ENCODE assay signal across 8 cellular contexts in the genomic region with DNA sequence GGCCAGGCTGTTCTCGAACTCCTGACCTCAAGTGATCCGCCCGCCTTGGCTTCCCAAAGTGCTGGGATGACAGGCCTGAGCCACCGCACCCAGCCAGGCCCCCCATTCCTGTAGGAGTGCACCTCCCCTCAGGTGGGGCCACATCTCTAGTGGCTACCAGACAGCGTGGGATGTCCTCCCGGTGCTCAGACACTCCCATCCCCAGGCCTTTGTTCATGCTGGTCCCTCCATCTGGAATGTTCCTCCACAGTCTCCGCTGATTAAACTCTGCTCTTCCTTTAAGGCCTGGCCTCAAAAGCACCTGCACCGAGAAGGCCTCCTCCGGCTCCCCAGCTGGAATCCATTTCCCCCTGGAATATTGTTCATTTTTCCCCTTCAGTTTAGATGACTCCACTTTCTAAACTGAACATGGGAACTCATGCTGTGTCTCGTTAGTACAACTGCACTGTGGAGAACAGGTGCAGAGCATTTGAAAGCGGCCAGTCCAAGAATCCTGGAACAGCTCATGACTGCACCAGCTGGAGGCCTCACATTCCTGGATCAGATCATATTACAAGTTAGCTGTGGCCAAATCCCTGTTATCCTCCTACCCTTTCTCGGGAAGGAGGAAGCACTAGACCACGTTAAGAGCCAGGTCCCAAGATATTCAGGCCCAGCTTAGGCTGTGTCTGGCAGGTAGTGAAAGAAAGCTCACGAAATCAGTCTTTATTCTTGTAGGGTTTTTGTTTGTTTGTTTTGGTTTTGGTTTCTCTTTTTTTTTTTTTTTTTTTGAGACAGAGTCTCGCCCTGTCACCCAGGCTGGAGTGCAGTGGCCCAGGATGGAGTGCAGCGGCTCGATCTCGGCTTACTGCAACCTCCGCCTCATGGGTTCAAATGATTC. TPM values are rescaled to one million over a fixed set of nuclear protein-coding genes. Genes with fewer than 3 reads are reported as not detected.
A peak's percentile ranks its signal among the peaks of the same experiment; 100 is the strongest.
DNase-seq lines count a peak whose midpoint lies in the region; TF ChIP-seq lines count a peak whose summit lies in the region.

No MANE protein-coding gene starts in this region.

- H3K4me3 ChIP-seq in adrenal gland (no peak overlapping the region), skeletal muscle tissue (ENCODE audit: low read length in 3 of 3) (peak overlapping the region; percentile 47 to 57 (median 55)), vagina (no peak overlapping the region)

- intact Hi-C loops in adrenal gland (cut with DNase I) (loop anchor here in 1 of 2 donors (10.0 kb wide), 1 partner anchor 102 kb away; no protein-coding TSS in a partner anchor), vagina (cut with DNase I) (no loop called here)

- H3K9me3 ChIP-seq in adrenal gland (replicated peaks in 1 of 3) (no peaks in the 10 kb centered on the region), skeletal muscle tissue (ENCODE audit: control insufficient read depth in 3 of 3, low read length in 3 of 3) (no peaks in the 10 kb centered on the region), vagina (no peaks in the 10 kb centered on the region)

- 56 to 61% (median 60%) methylated on average over 17 to 19 of the region's 19 CpGs for WGBS in adrenal gland, 4 donors

- TF ChIP-seq CTCF in AG09319 (IDR thresholded peaks at IDR 0.05; ENCODE audit: low read depth, low read length), result no peak
- no peak for TF ChIP-seq CTCF in adrenal gland (IDR thresholded peaks at IDR 0.05)
- no peak for TF ChIP-seq CTCF in vagina (IDR thresholded peaks at IDR 0.05)

- no peaks in the 10 kb centered on the region for H3K27me3 ChIP-seq in adrenal gland
- H3K27me3 ChIP-seq in skeletal muscle tissue (ENCODE audit: control insufficient read depth in 3 of 3, insufficient read depth in 3 of 3, low read length in 3 of 3), result no peaks in the 10 kb centered on the region
- H3K27me3 ChIP-seq in vagina, result no peaks in the 10 kb centered on the region

- peak overlapping the region; percentile 30 to 64 (median 50) for H3K9ac ChIP-seq in skeletal muscle tissue (ENCODE audit: low read depth in 1 of 3, low read length in 3 of 3)

- H3K4me1 ChIP-seq in adrenal gland (replicated peaks in 1 of 2) (peaks cover 0 to 8% of the 10 kb centered on the region in 2 donors), skeletal muscle tissue (ENCODE audit: control insufficient read depth in 3 of 3, insufficient read depth in 3 of 3, low read length in 3 of 3) (peaks cover 13 to 19% (median 16%) of the 10 kb centered on the region in 3 donors), vagina (no peaks in the 10 kb centered on the region)

- H3K27ac ChIP-seq in adrenal gland (peak overlapping the region; percentile 38 to 84 (median 78)), skeletal muscle tissue (ENCODE audit: low read depth, low read length) (peak overlapping the region; percentile 76), vagina (no peak overlapping the region)

- TF ChIP-seq POLR2A in adrenal gland (IDR thresholded peaks at IDR 0.05) (peak in 1 of 2 donors; percentile 63), vagina (IDR thresholded peaks at IDR 0.05) (no peak)

- DNase-seq in AG09319 (ENCODE audit: extremely low read depth, low read depth), result peak; percentile 42
- DNase-seq in NCI-H1105 (lab: John Stamatoyannopoulos, UW), result peak; percentile 68
- DNase-seq in adrenal gland, result peak in 6 of 7 donors; percentile 70 to 88 (median 78)
- DNase-seq in hepatic stellate cell (ENCODE audit: low spot score), result peak; percentile 82
- no peak for DNase-seq in activated CD4-positive, alpha-beta T cell treated with anti-CD3 and anti-CD28 coated beads for 1 hour
- DNase-seq in GDM1 (lab: John Stamatoyannopoulos, UW), result no peak
- DNase-seq in vagina (ENCODE audit: extremely low spot score in 2 of 2), result no peak

- H3K36me3 ChIP-seq in adrenal gland (replicated peaks in 1 of 2) (no peaks in the 10 kb centered on the region), skeletal muscle tissue (ENCODE audit: control insufficient read depth in 3 of 3, insufficient read depth in 3 of 3, low read length in 3 of 3) (no peaks in the 10 kb centered on the region), vagina (no peaks in the 10 kb centered on the region)

RNA-seq across cellular contexts. Expression of a gene that starts 10.8 kb away (rescaled TPM):
- 100 to 1,000 TPM; 109 to 255 (median 161) TPM for total RNA-seq in adrenal gland
- 100 to 1,000 TPM in 1 of 3 donors, 10 to 100 TPM in 2; 56.9 to 141 (median 98.1) TPM for polyA plus RNA-seq in adrenal gland
- total RNA-seq in skeletal muscle tissue, result 68.4 TPM
- 116 TPM for total RNA-seq in vagina

Comparison
In these comparisons a context has a peak if more than half of its experiments do, and no peak if none do; other contexts are left out.
1. DNase-seq: peak in AG09319 (single experiment), NCI-H1105 (single experiment), adrenal gland (6 of 7) and hepatic stellate cell (single experiment); none in activated CD4-positive, alpha-beta T cell treated with anti-CD3 and anti-CD28 coated beads for 1 hour (single experiment), GDM1 (single experiment) and vagina (0 of 2).
2. H3K4me3 ChIP-seq: peak in skeletal muscle tissue (3 of 3); none in adrenal gland (0 of 4) and vagina (0 of 2).